Comparison of ENCODE assay signal across 8 cellular contexts in genomic region chr15:63046927-63047760, GRCh38. TPM values are rescaled to one million over a fixed set of nuclear protein-coding genes. Genes with fewer than 3 reads are reported as not detected.
A peak's percentile ranks its signal among the peaks of the same experiment; 100 is the strongest.
DNase-seq lines count a peak whose midpoint lies in the region; ATAC-seq and TF ChIP-seq lines count a peak whose summit lies in the region.

No MANE protein-coding gene starts in this region.

- H4K20me1 ChIP-seq in BLaER1 treated with 17β-estradiol and CSF1 and Interleukin-3, amounts not matched to agents 10 nM and 100 nM, result peaks cover 0 to 22% (median 0%) of the 10 kb centered on the region in 11 experiments; a peak in 6 of 22 replicates

- H3K4me2 ChIP-seq in BLaER1 treated with 17β-estradiol and CSF1 and Interleukin-3, amounts not matched to agents 10 nM and 100 nM, result peak overlapping the region; percentile 78 to 99 (median 95)

- peak overlapping the region; percentile 79 for H3K4me3 Mint-ChIP-seq in nephron progenitor cell

- H3K4me3 ChIP-seq in BLaER1 treated with 17β-estradiol and CSF1 and Interleukin-3, amounts not matched to agents 10 nM and 100 nM, result peak overlapping the region in 7 of 10 experiments; percentile 72 to 82 (median 79); a peak in 8 of 20 replicates
- peak overlapping the region in 51 of 59 donors; percentile 61 to 98 (median 90) for H3K4me3 ChIP-seq in dorsolateral prefrontal cortex
- H3K4me3 ChIP-seq in lower leg skin (ENCODE audit: low read depth, poor library complexity, severe bottlenecking), result no peak overlapping the region

- H3K36me3 ChIP-seq in BLaER1 treated with 17β-estradiol and CSF1 and Interleukin-3, amounts not matched to agents 10 nM and 100 nM, result no peaks in the 10 kb centered on the region

- peak; percentile 4 for DNase-seq in NAMALWA (ENCODE audit: low spot score)
- no peak for DNase-seq in dorsolateral prefrontal cortex
- no peak for DNase-seq in nephron progenitor cell
- DNase-seq in lower leg skin (ENCODE audit: low spot score in 2 of 2), result no peak
- DNase-seq in NCI-H1092 treated with DMSO at 0.1 percent for 48 hours (lab: John Stamatoyannopoulos, UW), result no peak
- DNase-seq in CD1c-positive myeloid dendritic cell (ENCODE audit: extremely low spot score), result no peak

- H3K9me3 Mint-ChIP-seq in nephron progenitor cell, result no peaks in the 10 kb centered on the region

- 57 to 78% methylated on average over 8 of the region's 8 CpGs for WGBS in lower leg skin, 2 donors

- H3K27ac ChIP-seq in BLaER1 treated with 17β-estradiol and CSF1 and Interleukin-3, amounts not matched to agents 10 nM and 100 nM, result no peak overlapping the region
- peak overlapping the region in 40 of 59 donors; percentile 51 to 95 (median 88) for H3K27ac ChIP-seq in dorsolateral prefrontal cortex

- no peak for ATAC-seq in GM19351 (IDR thresholded peaks at IDR 0.05; ENCODE audit: unreplicated experiment)

- H3K9me3 ChIP-seq in BLaER1 treated with 17β-estradiol and CSF1 and Interleukin-3, amounts not matched to agents 10 nM and 100 nM (replicated peaks in 1 of 11), result peaks cover 0 to 11% (median 0%) of the 10 kb centered on the region in 11 experiments; a peak in 5 of 22 replicates

- peaks cover 11% of the 10 kb centered on the region for H3K36me3 Mint-ChIP-seq in nephron progenitor cell (ENCODE audit: low read depth)

- peaks cover 76% of the 10 kb centered on the region for H3K4me1 Mint-ChIP-seq in nephron progenitor cell

- no peak for TF ChIP-seq POLR2A in lower leg skin (IDR thresholded peaks at IDR 0.05)

- H3K27me3 Mint-ChIP-seq in nephron progenitor cell (ENCODE audit: low read depth, poor library complexity), result peaks cover 9% of the 10 kb centered on the region

- peak overlapping the region; percentile 19 for H3K27ac Mint-ChIP-seq in nephron progenitor cell

- TF ChIP-seq CTCF in dorsolateral prefrontal cortex (IDR thresholded peaks at IDR 0.05 in 54 of 56, conservative IDR thresholded peaks at IDR 0.05 in 2 of 56; ENCODE audit: low read depth in 1 of 56, partially characterized antibody in 56 of 56), result no peak
- no peak for TF ChIP-seq CTCF in nephron progenitor cell (IDR thresholded peaks at IDR 0.05)
- no peak for TF ChIP-seq CTCF in lower leg skin (IDR thresholded peaks at IDR 0.05)

- no peak overlapping the region for H3K9ac ChIP-seq in BLaER1 treated with 17β-estradiol and CSF1 and Interleukin-3, amounts not matched to agents 10 nM and 100 nM

- H3K4me1 ChIP-seq in BLaER1 treated with 17β-estradiol and CSF1 and Interleukin-3, amounts not matched to agents 10 nM and 100 nM, result peaks cover 10 to 29% (median 19%) of the 10 kb centered on the region in 10 experiments; a peak in 19 of 20 replicates

- intact Hi-C loops in dorsolateral prefrontal cortex (cut with DNase I) (loop anchor here (5.0 to 10.0 kb wide), 3 partner anchors 45 to 228 kb away; partner anchors contain the start of gene APH1B (in 1 of the 2)), lower leg skin (cut with DNase I; ENCODE audit: low total_unique reads) (no loop called here)

- peaks cover 57 to 72% (median 58%) of the 10 kb centered on the region in 11 experiments for H3K27me3 ChIP-seq in BLaER1 treated with 17β-estradiol and CSF1 and Interleukin-3, amounts not matched to agents 10 nM and 100 nM
- peaks cover 0 to 35% (median 4%) of the 10 kb centered on the region in 45 donors for H3K27me3 ChIP-seq in dorsolateral prefrontal cortex

RNA-seq across cellular contexts. Expression of gene TPM1, which starts 4.6 kb away (rescaled TPM):
- total RNA-seq in dorsolateral prefrontal cortex (100 to 1,000 TPM in 115 of 120 experiments, 10 to 100 TPM in 5; 59.9 to 249 (median 139) TPM), lower leg skin (100 to 1,000 TPM in 2 of 4 donors, 10 to 100 TPM in 2; 67.6 to 193 (median 95.9) TPM)

Comparison
In these comparisons a context has a peak if more than half of its experiments do, and no peak if none do; other contexts are left out.
1. H3K27ac ChIP-seq: peak in dorsolateral prefrontal cortex (40 of 59); none in BLaER1 treated with 17β-estradiol and CSF1 and Interleukin-3, amounts not matched to agents 10 nM and 100 nM (0 of 11).